14 cellular contexts compared by ENCODE assay signal in genomic region chr6:156950084-156950483, GRCh38.
DNase-seq lines count a peak whose midpoint lies in the region; ATAC-seq, FAIRE-seq and TF ChIP-seq lines count a peak whose summit lies in the region.
"Had no signal": no experiment of that assay in that cellular context is flagged by ENCODE, and none has a peak within 500 bp of the region (broad histone marks: within the 10 kb centered on the region; RNA-seq: fewer than 3 reads in every experiment).

No MANE protein-coding gene starts in this region.

- TF ChIP-seq POLR2A in gastrocnemius medialis (IDR thresholded peaks at IDR 0.05): no peak

- H3K9me3 Mint-ChIP-seq in Caco-2 (ENCODE audit: unreplicated experiment): no peaks in the 10 kb centered on the region
- H3K9me3 Mint-ChIP-seq in HFFc6: no peaks in the 10 kb centered on the region
- no peaks in the 10 kb centered on the region for H3K9me3 Mint-ChIP-seq in astrocyte (ENCODE audit: unreplicated experiment)
- H3K9me3 Mint-ChIP-seq in chondrocyte (ENCODE audit: low read depth): no peaks in the 10 kb centered on the region
- no peaks in the 10 kb centered on the region for H3K9me3 Mint-ChIP-seq in activated T-cell treated with anti-CD3 and anti-CD28 coated beads, Interleukin-2, amount 50 U/mL, for 72 hours
- H3K9me3 Mint-ChIP-seq: CD8-positive, alpha-beta T cell had no signal

- H3K4me3 Mint-ChIP-seq in Caco-2 (ENCODE audit: unreplicated experiment) (no peak overlapping the region), HFFc6 (no peak overlapping the region), astrocyte (ENCODE audit: unreplicated experiment) (no peak overlapping the region), chondrocyte (ENCODE audit: unreplicated experiment) (no peak overlapping the region)
- H3K4me3 Mint-ChIP-seq in activated T-cell treated with anti-CD3 and anti-CD28 coated beads, Interleukin-2, amount 50 U/mL, for 72 hours: no peak overlapping the region
- H3K4me3 Mint-ChIP-seq: CD8-positive, alpha-beta T cell had no signal

- H3K79me2 ChIP-seq in astrocyte (ENCODE audit: insufficient read depth, low read length): peaks cover 82% of the 10 kb centered on the region

- H3K27ac Mint-ChIP-seq in Caco-2 (ENCODE audit: unreplicated experiment): peak overlapping the region; percentile 72
- H3K27ac Mint-ChIP-seq in HFFc6: peak overlapping the region; percentile 43; the same call in 1 of the 2 replicates
- H3K27ac Mint-ChIP-seq in astrocyte (ENCODE audit: unreplicated experiment): peak overlapping the region; percentile 90
- no peak overlapping the region for H3K27ac Mint-ChIP-seq in chondrocyte (ENCODE audit: unreplicated experiment)
- H3K27ac Mint-ChIP-seq in activated T-cell treated with anti-CD3 and anti-CD28 coated beads, Interleukin-2, amount 50 U/mL, for 72 hours: no peak overlapping the region
- H3K27ac Mint-ChIP-seq: CD8-positive, alpha-beta T cell had no signal

- no peak overlapping the region for H3K9ac ChIP-seq in astrocyte (ENCODE audit: low read length)
- H3K9ac ChIP-seq: BLaER1 treated with 17β-estradiol and CSF1 and Interleukin-3, amounts not matched to agents 10 nM and 100 nM had no signal

- in situ Hi-C loops in gastrocnemius medialis (cut with MboI; ENCODE audit: low sequenced_read_pairs in 4 of 4): loop anchor here in 3 of 4 donors (10.0 to 25.0 kb wide), 3 partner anchors 163 to 235 kb away; partner anchors contain the start of gene ARID1B (in 2 of the 3)

- H3K27me3 ChIP-seq in Caco-2 (replicated peaks; ENCODE audit: control insufficient read depth, insufficient read depth, low read length) (no peaks in the 10 kb centered on the region), astrocyte (ENCODE audit: insufficient read depth, low read length) (no peaks in the 10 kb centered on the region), gastrocnemius medialis (no peaks in the 10 kb centered on the region)
- H3K27me3 ChIP-seq: BLaER1 treated with 17β-estradiol and CSF1 and Interleukin-3, amounts not matched to agents 10 nM and 100 nM had no signal

- H4K20me1 ChIP-seq in astrocyte (ENCODE audit: insufficient read depth, low read length): peaks cover 12% of the 10 kb centered on the region

- BruUV-seq in Caco-2 (replicated peaks; lab: Mats Ljungman, UMichigan): no TSS peak

- H3K9me3 ChIP-seq in Caco-2 (no peaks in the 10 kb centered on the region), astrocyte (ENCODE audit: insufficient read depth, low read depth, low read length) (no peaks in the 10 kb centered on the region), gastrocnemius medialis (no peaks in the 10 kb centered on the region)

- ATAC-seq in gastrocnemius medialis: no peak
- ATAC-seq in activated T-cell treated with anti-CD3 and anti-CD28 coated beads, Interleukin-2, amount 50 U/mL, for 72 hours (replicated peaks in 1 of 2): no peak
- ATAC-seq: CD8-positive, alpha-beta T cell had no signal

- H3K4me1 ChIP-seq in Caco-2: peaks cover 25% of the 10 kb centered on the region
- peaks cover 53% of the 10 kb centered on the region for H3K4me1 ChIP-seq in astrocyte (ENCODE audit: insufficient read depth, low read length)
- peaks cover 79 to 85% of the 10 kb centered on the region in 2 donors for H3K4me1 ChIP-seq in gastrocnemius medialis

- H3K4me3 ChIP-seq in Caco-2 (ENCODE audit: low read depth, low read length) (no peak overlapping the region), astrocyte (ENCODE audit: insufficient read depth, low read depth, low read length) (no peak overlapping the region), gastrocnemius medialis (no peak overlapping the region)
- H3K4me3 ChIP-seq: BLaER1 treated with 17β-estradiol and CSF1 and Interleukin-3, amounts not matched to agents 10 nM and 100 nM had no signal

- no peak for FAIRE-seq in astrocyte (lab: Jason Lieb, UNC)

- no peaks in the 10 kb centered on the region for H3K27me3 Mint-ChIP-seq in Caco-2 (ENCODE audit: insufficient read depth, unreplicated experiment)
- H3K27me3 Mint-ChIP-seq in HFFc6 (ENCODE audit: insufficient read depth): no peaks in the 10 kb centered on the region; the same call in 1 of the 2 replicates
- no peaks in the 10 kb centered on the region for H3K27me3 Mint-ChIP-seq in astrocyte (ENCODE audit: low read depth, unreplicated experiment)
- no peaks in the 10 kb centered on the region for H3K27me3 Mint-ChIP-seq in chondrocyte (ENCODE audit: low read depth)
- H3K27me3 Mint-ChIP-seq in activated T-cell treated with anti-CD3 and anti-CD28 coated beads, Interleukin-2, amount 50 U/mL, for 72 hours (ENCODE audit: low read depth): no peaks in the 10 kb centered on the region

- intact Hi-C loops in Caco-2 (cut with micrococcal nuclease; ENCODE audit: unreplicated experiment): loop anchor here (5.0 kb wide), 1 partner anchor 72 kb away; no protein-coding TSS in a partner anchor
- intact Hi-C loops in gastrocnemius medialis (cut with DNase I; ENCODE audit: low total_unique reads): loop anchor here (10.0 kb wide), 1 partner anchor 235 kb away; no protein-coding TSS in a partner anchor

- H3K4me1 Mint-ChIP-seq in Caco-2 (ENCODE audit: low read depth, unreplicated experiment): peaks cover 16% of the 10 kb centered on the region
- H3K4me1 Mint-ChIP-seq in HFFc6 (ENCODE audit: low read depth): peaks cover 85% of the 10 kb centered on the region
- H3K4me1 Mint-ChIP-seq in astrocyte (ENCODE audit: low read depth, unreplicated experiment): peaks cover 62% of the 10 kb centered on the region
- peaks cover 73% of the 10 kb centered on the region for H3K4me1 Mint-ChIP-seq in chondrocyte (ENCODE audit: low read depth)
- peaks cover 43% of the 10 kb centered on the region for H3K4me1 Mint-ChIP-seq in activated T-cell treated with anti-CD3 and anti-CD28 coated beads, Interleukin-2, amount 50 U/mL, for 72 hours (ENCODE audit: low read depth)

- no peak overlapping the region for H2AFZ ChIP-seq in astrocyte (ENCODE audit: low read depth, low read length)

- no peak for TF ChIP-seq CTCF in Caco-2 (IDR thresholded peaks at IDR 0.05; ENCODE audit: insufficient read depth in 1 of 2, low read depth in 1 of 2, low read length in 1 of 2, severe bottlenecking in 1 of 2, unreplicated experiment in 1 of 2)
- no peak for TF ChIP-seq CTCF in HFFc6 (IDR thresholded peaks at IDR 0.05)
- TF ChIP-seq CTCF in astrocyte (IDR thresholded peaks at IDR 0.05; ENCODE audit: insufficient read depth, low read depth, low read length): no peak
- TF ChIP-seq CTCF in gastrocnemius medialis (IDR thresholded peaks at IDR 0.05 in 4 of 5, conservative IDR thresholded peaks at IDR 0.05 in 1 of 5): no peak
- TF ChIP-seq CTCF in chondrocyte (IDR thresholded peaks at IDR 0.05): no peak

- POLR2A ChIA-PET in Caco-2 (lab: Charles Lee): no interaction called here

- DNase-seq in Caco-2 (no peak), HFFc6 (no peak), astrocyte (ENCODE audit: low read depth) (no peak), gastrocnemius medialis (no peak), chondrocyte (ENCODE audit: low spot score) (no peak), SHP77 treated with DMSO at 0.1 percent for 48 hours (lab: John Stamatoyannopoulos, UW) (no peak)
- DNase-seq in activated T-cell treated with anti-CD3 and anti-CD28 coated beads, Interleukin-2, amount 50 U/mL, for 72 hours: no peak
- DNase-seq: CD8-positive, alpha-beta T cell; DMS79 treated with DMSO at 0.1 percent for 48 hours; KBM-7; MV-4-11; NCI-H1694 treated with DMSO at 0.1 percent for 48 hours; SIG-M5 had no signal

- peak overlapping the region; percentile 84 for H3K27ac ChIP-seq in astrocyte (ENCODE audit: low read depth, low read length)
- peak overlapping the region; percentile 68 to 92 (median 82) for H3K27ac ChIP-seq in gastrocnemius medialis
- H3K27ac ChIP-seq: BLaER1 treated with 17β-estradiol and CSF1 and Interleukin-3, amounts not matched to agents 10 nM and 100 nM had no signal

- H3K36me3 Mint-ChIP-seq in Caco-2 (ENCODE audit: insufficient read depth, unreplicated experiment): no peaks in the 10 kb centered on the region
- H3K36me3 Mint-ChIP-seq in HFFc6 (ENCODE audit: low read depth): no peaks in the 10 kb centered on the region
- H3K36me3 Mint-ChIP-seq in astrocyte (ENCODE audit: low read depth, unreplicated experiment): no peaks in the 10 kb centered on the region
- no peaks in the 10 kb centered on the region for H3K36me3 Mint-ChIP-seq in chondrocyte (ENCODE audit: low read depth)
- no peaks in the 10 kb centered on the region for H3K36me3 Mint-ChIP-seq in activated T-cell treated with anti-CD3 and anti-CD28 coated beads, Interleukin-2, amount 50 U/mL, for 72 hours (ENCODE audit: insufficient read depth in 2 of 2)
- H3K36me3 Mint-ChIP-seq: CD8-positive, alpha-beta T cell had no signal

- H3K4me2 ChIP-seq in astrocyte (ENCODE audit: low read length): peak overlapping the region; percentile 31
- H3K4me2 ChIP-seq: BLaER1 treated with 17β-estradiol and CSF1 and Interleukin-3, amounts not matched to agents 10 nM and 100 nM had no signal

- no peaks in the 10 kb centered on the region for H3K36me3 ChIP-seq in Caco-2 (ENCODE audit: control insufficient read depth, insufficient read depth, low read length)
- no peaks in the 10 kb centered on the region for H3K36me3 ChIP-seq in astrocyte (ENCODE audit: insufficient read depth, low read length)
- no peaks in the 10 kb centered on the region for H3K36me3 ChIP-seq in gastrocnemius medialis

- CTCF ChIA-PET in Caco-2 (lab: Charles Lee): no interaction called here

Comparison
In these comparisons a context has a peak if more than half of its experiments do, and no peak if none do; other contexts are left out.
1. H3K27ac Mint-ChIP-seq: peak in Caco-2 (single experiment), HFFc6 (single experiment) and astrocyte (single experiment); none in chondrocyte (single experiment) and activated T-cell treated with anti-CD3 and anti-CD28 coated beads, Interleukin-2, amount 50 U/mL, for 72 hours (single experiment).